In genomic region chr17:79031996-79032875, GRCh38 we compare ENCODE assay signal across 33 cellular contexts. TPM values are rescaled to one million over a fixed set of nuclear protein-coding genes. Genes with fewer than 3 reads are reported as not detected.
DNase-seq lines count a peak whose midpoint lies in the region; ATAC-seq and TF ChIP-seq lines count a peak whose summit lies in the region.
"Had no signal": no experiment of that assay in that cellular context is flagged by ENCODE, and none has a peak within 500 bp of the region (broad histone marks: within the 10 kb centered on the region; RNA-seq: fewer than 3 reads in every experiment).

No MANE protein-coding gene starts in this region.

- ATAC-seq in activated CD8-positive, alpha-beta memory T cell treated with anti-CD3 and anti-CD28 coated beads, Interleukin-2, amount 10 ng/mL, durations not matched to agents 7 days and 5 days, result no peak
- no peak for ATAC-seq in RWPE2 (ENCODE audit: low read depth)
- ATAC-seq in naive thymus-derived CD4-positive, alpha-beta T cell, result no peak
- no peak for ATAC-seq in esophagus mucosa
- ATAC-seq in gastrocnemius medialis, result no peak
- ATAC-seq: heart left ventricle, HepG2 had no signal

- POLR2A ChIA-PET in naive thymus-derived CD4-positive, alpha-beta T cell (lab: Charles Lee), result interaction anchor here (0.6 kb wide), 1 partner anchor 9 kb away, joined by 3 read pairs; no protein-coding TSS in a partner anchor

- H2AFZ ChIP-seq in mesenchymal stem cell (ENCODE audit: low read depth, low read length), result no peak overlapping the region
- H2AFZ ChIP-seq: GM23248 had no signal

- TF ChIP-seq EP300 in stomach (IDR thresholded peaks at IDR 0.05), result no peak

- no peak for TF ChIP-seq CTCF in RWPE2 (IDR thresholded peaks at IDR 0.05; ENCODE audit: poor library complexity, severe bottlenecking)
- no peak for TF ChIP-seq CTCF in stomach (IDR thresholded peaks at IDR 0.05)
- TF ChIP-seq CTCF in gastrocnemius medialis (IDR thresholded peaks at IDR 0.05 in 4 of 5, conservative IDR thresholded peaks at IDR 0.05 in 1 of 5), result no peak

- in situ Hi-C loops in gastrocnemius medialis (cut with MboI; ENCODE audit: low sequenced_read_pairs in 4 of 4), result no loop called here

- H2BK12ac ChIP-seq in mesenchymal stem cell (ENCODE audit: low read length in 2 of 2), result peak overlapping the region in 1 of 2 experiments; percentile 29

- no peaks in the 10 kb centered on the region for H3K36me3 Mint-ChIP-seq in activated CD8-positive, alpha-beta memory T cell treated with anti-CD3 and anti-CD28 coated beads, Interleukin-2, amount 10 ng/mL, durations not matched to agents 7 days and 5 days
- H3K36me3 Mint-ChIP-seq in naive thymus-derived CD4-positive, alpha-beta T cell, result no peaks in the 10 kb centered on the region
- H3K36me3 Mint-ChIP-seq: CD4-positive, CD25-positive, alpha-beta regulatory T cell had no signal

- no peaks in the 10 kb centered on the region for H3K4me1 Mint-ChIP-seq in activated CD8-positive, alpha-beta memory T cell treated with anti-CD3 and anti-CD28 coated beads, Interleukin-2, amount 10 ng/mL, durations not matched to agents 7 days and 5 days
- no peaks in the 10 kb centered on the region for H3K4me1 Mint-ChIP-seq in naive thymus-derived CD4-positive, alpha-beta T cell
- H3K4me1 Mint-ChIP-seq: CD4-positive, CD25-positive, alpha-beta regulatory T cell had no signal

- H3K27ac ChIP-seq in RWPE2 (ENCODE audit: poor library complexity, severe bottlenecking) (no peak overlapping the region), mesenchymal stem cell (ENCODE audit: low read length, poor library complexity, severe bottlenecking) (no peak overlapping the region), stomach (no peak overlapping the region), gastrocnemius medialis (peak overlapping the region in 1 of 4 donors; percentile 10)
- H3K27ac ChIP-seq in naive thymus-derived CD4-positive, alpha-beta T cell (ENCODE audit: low read depth, low read length), result no peak overlapping the region
- H3K27ac ChIP-seq: GM23248, uterus, VCaP had no signal

- no peak overlapping the region for H3K4me3 ChIP-seq in RWPE2 (ENCODE audit: severe bottlenecking)
- H3K4me3 ChIP-seq in mesenchymal stem cell (ENCODE audit: insufficient read depth in 1 of 2, low read depth in 1 of 2, low read length in 2 of 2), result no peak overlapping the region
- H3K4me3 ChIP-seq in stomach, result no peak overlapping the region
- H3K4me3 ChIP-seq in naive thymus-derived CD4-positive, alpha-beta T cell (ENCODE audit: low read length), result no peak overlapping the region
- no peak overlapping the region for H3K4me3 ChIP-seq in gastrocnemius medialis
- H3K4me3 ChIP-seq: breast epithelium, GM23248, heart left ventricle, suprapubic skin, uterus had no signal

- no peaks in the 10 kb centered on the region for H3K36me3 ChIP-seq in RWPE2 (ENCODE audit: low read depth)
- H3K36me3 ChIP-seq in mesenchymal stem cell (ENCODE audit: control insufficient read depth in 1 of 2, insufficient read depth in 2 of 2, low read depth in 1 of 2, low read length in 2 of 2), result no peaks in the 10 kb centered on the region
- no peaks in the 10 kb centered on the region for H3K36me3 ChIP-seq in stomach
- H3K36me3 ChIP-seq in naive thymus-derived CD4-positive, alpha-beta T cell (ENCODE audit: control insufficient read depth in 2 of 3, insufficient read depth in 3 of 3, low read length in 3 of 3), result no peaks in the 10 kb centered on the region
- no peaks in the 10 kb centered on the region for H3K36me3 ChIP-seq in gastrocnemius medialis
- H3K36me3 ChIP-seq: breast epithelium, heart left ventricle, suprapubic skin, uterus had no signal

- peak overlapping the region; percentile 5 for H4K91ac ChIP-seq in mesenchymal stem cell (ENCODE audit: low read length)

- no peak overlapping the region for H3K23ac ChIP-seq in mesenchymal stem cell (ENCODE audit: low read length in 2 of 2)

- DNase-seq in activated CD8-positive, alpha-beta memory T cell treated with anti-CD3 and anti-CD28 coated beads, Interleukin-2, amount 50 U/mL, for 48 hours, result peak; percentile 26
- DNase-seq in activated CD8-positive, alpha-beta memory T cell treated with anti-CD3 and anti-CD28 coated beads, Interleukin-2, amount 10 ng/mL, durations not matched to agents 7 days and 5 days, result no peak
- peak; percentile 54 for DNase-seq in RWPE2 (ENCODE audit: low spot score)
- DNase-seq in mesenchymal stem cell, result no peak
- DNase-seq in stomach, result peak; percentile 8
- no peak for DNase-seq in naive thymus-derived CD4-positive, alpha-beta T cell
- DNase-seq in gastrocnemius medialis, result no peak
- DNase-seq: 8988T; activated CD4-positive, alpha-beta T cell treated with anti-CD3 and anti-CD28 coated beads for 4 hours; activated CD8-positive, alpha-beta memory T cell treated with anti-CD3 and anti-CD28 coated beads for 24 hours; activated naive CD4-positive, alpha-beta T cell treated with anti-CD3 and anti-CD28 coated beads for 36 hours; activated T-cell treated with anti-CD3 and anti-CD28 coated beads, Interleukin-2, amount 50 U/mL, for 48 hours; amniotic stem cell; CD4-positive, CD25-positive, alpha-beta regulatory T cell; EL; GM23248; HFFc6; NCI-H1092 treated with DMSO at 0.1 percent for 48 hours; NCI-H1930; NCI-H69; nucleus accumbens; retina; SHP77 treated with DMSO at 0.1 percent for 48 hours; stimulated activated CD4-positive, alpha-beta T cell treated with anti-CD3 and anti-CD28 coated beads, Interleukin-12 subunit alpha, Interleukin-12 subunit beta, amount 100 ng/mL, for 4 hours; stimulated activated CD4-positive, alpha-beta T cell treated with anti-CD3 and anti-CD28 coated beads, Interleukin-4, amount 100 ng/mL, for 1 hour; T-helper 9 cell had no signal

- no peaks in the 10 kb centered on the region for H3K9me3 Mint-ChIP-seq in activated CD8-positive, alpha-beta memory T cell treated with anti-CD3 and anti-CD28 coated beads, Interleukin-2, amount 10 ng/mL, durations not matched to agents 7 days and 5 days (ENCODE audit: low read depth)
- H3K9me3 Mint-ChIP-seq in naive thymus-derived CD4-positive, alpha-beta T cell, result no peaks in the 10 kb centered on the region
- H3K9me3 Mint-ChIP-seq: activated naive CD4-positive, alpha-beta T cell treated with anti-CD3 and anti-CD28 coated beads for 36 hours; CD4-positive, CD25-positive, alpha-beta regulatory T cell; HFFc6 had no signal

- H3K14ac ChIP-seq in mesenchymal stem cell (ENCODE audit: low read length in 2 of 2), result no peak overlapping the region

- H2BK5ac ChIP-seq in mesenchymal stem cell (ENCODE audit: low read depth, low read length, poor library complexity, severe bottlenecking), result no peak overlapping the region

- no peak overlapping the region for H3K9ac ChIP-seq in mesenchymal stem cell (ENCODE audit: low read length)
- H3K9ac ChIP-seq: GM23248 had no signal

- H3K4me3 Mint-ChIP-seq in activated CD8-positive, alpha-beta memory T cell treated with anti-CD3 and anti-CD28 coated beads, Interleukin-2, amount 10 ng/mL, durations not matched to agents 7 days and 5 days, result no peak overlapping the region
- H3K4me3 Mint-ChIP-seq in naive thymus-derived CD4-positive, alpha-beta T cell, result no peak overlapping the region
- H3K4me3 Mint-ChIP-seq: activated naive CD4-positive, alpha-beta T cell treated with anti-CD3 and anti-CD28 coated beads for 36 hours; CD4-positive, CD25-positive, alpha-beta regulatory T cell; HFFc6 had no signal

- no peak overlapping the region for H2AK5ac ChIP-seq in mesenchymal stem cell (ENCODE audit: low read length, severe bottlenecking)

- no peaks in the 10 kb centered on the region for H3K79me1 ChIP-seq in mesenchymal stem cell (replicated peaks; ENCODE audit: low read length, poor library complexity, severe bottlenecking)

- TF ChIP-seq POLR2A in stomach (IDR thresholded peaks at IDR 0.05), result no peak
- TF ChIP-seq POLR2A in gastrocnemius medialis (IDR thresholded peaks at IDR 0.05), result no peak

- H4K8ac ChIP-seq in mesenchymal stem cell (ENCODE audit: low read length), result no peak overlapping the region

- peak overlapping the region in 1 of 2 experiments; percentile 6 for H3K4ac ChIP-seq in mesenchymal stem cell (ENCODE audit: low read depth in 1 of 2, low read length in 2 of 2)

- no peak overlapping the region for H3K18ac ChIP-seq in mesenchymal stem cell (ENCODE audit: low read depth in 1 of 2, low read length in 2 of 2)

- H2BK15ac ChIP-seq in mesenchymal stem cell (ENCODE audit: low read depth, poor library complexity, severe bottlenecking), result no peak overlapping the region

- peaks cover 11% of the 10 kb centered on the region for H3K27me3 Mint-ChIP-seq in activated CD8-positive, alpha-beta memory T cell treated with anti-CD3 and anti-CD28 coated beads, Interleukin-2, amount 10 ng/mL, durations not matched to agents 7 days and 5 days
- peaks cover 0 to 33% (median 7%) of the 10 kb centered on the region in 5 donors for H3K27me3 Mint-ChIP-seq in naive thymus-derived CD4-positive, alpha-beta T cell

- CTCF ChIA-PET in activated CD8-positive, alpha-beta memory T cell treated with anti-CD3 and anti-CD28 coated beads, Interleukin-2, amount 10 ng/mL, durations not matched to agents 7 days and 5 days (lab: Charles Lee), result interaction anchor here (1.3 kb wide), 1 partner anchor 13 kb away, joined by 4 read pairs; no protein-coding TSS in a partner anchor
- CTCF ChIA-PET in naive thymus-derived CD4-positive, alpha-beta T cell (lab: Charles Lee), result interaction anchor here (0.5 to 1.3 kb wide), 2 partner anchors 10 to 165 kb away, joined by 4 read pairs; no protein-coding TSS in a partner anchor

- H3K27me3 ChIP-seq in RWPE2 (ENCODE audit: insufficient read depth, poor library complexity, severe bottlenecking), result no peaks in the 10 kb centered on the region
- peaks cover 2 to 25% of the 10 kb centered on the region in 2 experiments for H3K27me3 ChIP-seq in mesenchymal stem cell (ENCODE audit: control insufficient read depth in 1 of 2, insufficient read depth in 1 of 2, low read length in 2 of 2)
- peaks cover 0 to 31% (median 0%) of the 10 kb centered on the region in 3 donors for H3K27me3 ChIP-seq in stomach
- H3K27me3 ChIP-seq in naive thymus-derived CD4-positive, alpha-beta T cell (ENCODE audit: control insufficient read depth in 2 of 2, insufficient read depth in 2 of 2, low read length in 2 of 2), result no peaks in the 10 kb centered on the region
- no peaks in the 10 kb centered on the region for H3K27me3 ChIP-seq in gastrocnemius medialis
- H3K27me3 ChIP-seq: breast epithelium, suprapubic skin, uterus had no signal

- H3K27ac Mint-ChIP-seq in activated CD8-positive, alpha-beta memory T cell treated with anti-CD3 and anti-CD28 coated beads, Interleukin-2, amount 10 ng/mL, durations not matched to agents 7 days and 5 days, result no peak overlapping the region
- H3K27ac Mint-ChIP-seq in naive thymus-derived CD4-positive, alpha-beta T cell, result peak overlapping the region in 1 of 9 donors; percentile 72
- H3K27ac Mint-ChIP-seq: activated naive CD4-positive, alpha-beta T cell treated with anti-CD3 and anti-CD28 coated beads for 36 hours; CD4-positive, CD25-positive, alpha-beta regulatory T cell; HFFc6 had no signal

- H3K4me2 ChIP-seq in mesenchymal stem cell (ENCODE audit: low read length, poor library complexity, severe bottlenecking), result no peak overlapping the region

- H3K4me1 ChIP-seq in RWPE2 (ENCODE audit: insufficient read depth, poor library complexity, severe bottlenecking) (peaks cover 28% of the 10 kb centered on the region), mesenchymal stem cell (ENCODE audit: control insufficient read depth, insufficient read depth, low read depth, low read length) (peaks cover 23% of the 10 kb centered on the region), stomach (peaks cover 23 to 63% (median 32%) of the 10 kb centered on the region in 4 donors), gastrocnemius medialis (peaks cover 25 to 43% of the 10 kb centered on the region in 2 donors)
- H3K4me1 ChIP-seq in naive thymus-derived CD4-positive, alpha-beta T cell (ENCODE audit: control insufficient read depth in 2 of 2, insufficient read depth in 2 of 2, low read length in 2 of 2), result no peaks in the 10 kb centered on the region

- WGBS in mesenchymal stem cell, result 88% methylated on average over 21 of the region's 26 CpGs
- 87 to 92% (median 90%) methylated on average over 26 of the region's 26 CpGs for WGBS in stomach, 5 donors

- H2BK120ac ChIP-seq in mesenchymal stem cell (ENCODE audit: low read depth, low read length), result no peak overlapping the region

- no peaks in the 10 kb centered on the region for H3K9me3 ChIP-seq in RWPE2 (ENCODE audit: severe bottlenecking)
- H3K9me3 ChIP-seq in mesenchymal stem cell (ENCODE audit: control insufficient read depth, low read length), result no peaks in the 10 kb centered on the region
- no peaks in the 10 kb centered on the region for H3K9me3 ChIP-seq in stomach
- H3K9me3 ChIP-seq in naive thymus-derived CD4-positive, alpha-beta T cell (ENCODE audit: control insufficient read depth in 2 of 3, low read length in 3 of 3), result no peaks in the 10 kb centered on the region
- H3K9me3 ChIP-seq in gastrocnemius medialis, result no peaks in the 10 kb centered on the region
- H3K9me3 ChIP-seq: breast epithelium, heart left ventricle, suprapubic skin, uterus had no signal

- intact Hi-C loops in stomach (cut with DNase I; ENCODE audit: low total_unique reads) (no loop called here), gastrocnemius medialis (cut with DNase I; ENCODE audit: low total_unique reads) (no loop called here)
- intact Hi-C loops in naive thymus-derived CD4-positive, alpha-beta T cell (cut with micrococcal nuclease), result no loop called here

RNA-seq across cellular contexts. Expression of gene C1QTNF1, which starts 8.3 kb away (rescaled TPM):
- not detected for total RNA-seq in activated CD8-positive, alpha-beta memory T cell treated with anti-CD3 and anti-CD28 coated beads, Interleukin-2, amount 10 ng/mL, durations not matched to agents 7 days and 5 days
- 11.9 TPM for polyA plus RNA-seq in mesenchymal stem cell (2013, experiment 1 of 2)
- polyA plus RNA-seq in mesenchymal stem cell (2013, experiment 2 of 2), result 13.6 TPM
- total RNA-seq in stomach, result 10 to 100 TPM in 3 of 5 donors, 1 to 10 TPM in 2; 6.4 to 20.3 (median 10.1) TPM
- polyA plus RNA-seq in stomach, result 10 to 100 TPM in 2 of 3 donors, 1 to 10 TPM in 1; 2.9 to 18.2 (median 15.3) TPM
- under 1 TPM in 1 of 5 experiments, not detected in 4; 0.10 TPM for total RNA-seq in naive thymus-derived CD4-positive, alpha-beta T cell
- not detected for polyA plus RNA-seq in naive thymus-derived CD4-positive, alpha-beta T cell
- 4.1 TPM for total RNA-seq in esophagus mucosa
- total RNA-seq in gastrocnemius medialis, result 10 to 100 TPM; 11.1 to 38.6 (median 21.2) TPM
- total RNA-seq: CD4-positive, CD25-positive, alpha-beta regulatory T cell had no signal
- polyA plus RNA-seq: CD4-positive, CD25-positive, alpha-beta regulatory T cell had no signal

RNA-seq across cellular contexts. Expression of gene CANT1, which starts 22.7 kb away (rescaled TPM):
- 10 to 100 TPM; 67.2 to 78.3 TPM for total RNA-seq in activated CD8-positive, alpha-beta memory T cell treated with anti-CD3 and anti-CD28 coated beads, Interleukin-2, amount 10 ng/mL, durations not matched to agents 7 days and 5 days
- 37.8 TPM for polyA plus RNA-seq in mesenchymal stem cell (2013, experiment 1 of 2)
- polyA plus RNA-seq in mesenchymal stem cell (2013, experiment 2 of 2), result 38.3 TPM
- total RNA-seq in stomach, result 100 to 1,000 TPM in 1 of 5 donors, 10 to 100 TPM in 4; 31.2 to 151 (median 70.1) TPM
- polyA plus RNA-seq in stomach, result 10 to 100 TPM; 16.6 to 20.9 (median 18.1) TPM
- 10 to 100 TPM; 40.1 to 82.2 (median 43.0) TPM for total RNA-seq in naive thymus-derived CD4-positive, alpha-beta T cell
- polyA plus RNA-seq in naive thymus-derived CD4-positive, alpha-beta T cell, result 10 to 100 TPM; 11.2 to 11.4 TPM
- total RNA-seq in esophagus mucosa, result 55.5 TPM
- 10 to 100 TPM; 17.5 to 38.3 (median 26.6) TPM for total RNA-seq in gastrocnemius medialis

RNA-seq across cellular contexts. Expression of gene ENGASE, which starts 42.4 kb away (rescaled TPM):
- 10 to 100 TPM; 42.9 to 45.7 TPM for total RNA-seq in activated CD8-positive, alpha-beta memory T cell treated with anti-CD3 and anti-CD28 coated beads, Interleukin-2, amount 10 ng/mL, durations not matched to agents 7 days and 5 days
- polyA plus RNA-seq in mesenchymal stem cell (2013, experiment 1 of 2), result 6.9 TPM
- polyA plus RNA-seq in mesenchymal stem cell (2013, experiment 2 of 2), result 5.8 TPM
- total RNA-seq in stomach (100 to 1,000 TPM in 1 of 5 donors, 10 to 100 TPM in 4; 33.8 to 505 (median 65.9) TPM), esophagus mucosa (6.5 TPM), gastrocnemius medialis (10 to 100 TPM in 2 of 4 donors, 1 to 10 TPM in 2; 5.1 to 14.2 (median 9.3) TPM)
- 10 to 100 TPM in 2 of 3 donors, 1 to 10 TPM in 1; 6.6 to 23.8 (median 20.1) TPM for polyA plus RNA-seq in stomach
- 100 to 1,000 TPM in 2 of 5 experiments, 10 to 100 TPM in 3; 41.5 to 214 (median 85.9) TPM for total RNA-seq in naive thymus-derived CD4-positive, alpha-beta T cell
- polyA plus RNA-seq in naive thymus-derived CD4-positive, alpha-beta T cell, result 1 to 10 TPM; 3.8 to 6.4 TPM

RNA-seq across cellular contexts. Expression of gene LGALS3BP, which starts 52.5 kb away (rescaled TPM):
- 100 to 1,000 TPM in 1 of 2 experiments, 10 to 100 TPM in 1; 75.7 to 162 TPM for total RNA-seq in activated CD8-positive, alpha-beta memory T cell treated with anti-CD3 and anti-CD28 coated beads, Interleukin-2, amount 10 ng/mL, durations not matched to agents 7 days and 5 days
- polyA plus RNA-seq in mesenchymal stem cell (2013, experiment 1 of 2), result 349 TPM
- 351 TPM for polyA plus RNA-seq in mesenchymal stem cell (2013, experiment 2 of 2)
- total RNA-seq in stomach (100 to 1,000 TPM in 4 of 5 donors, 10 to 100 TPM in 1; 94.5 to 625 (median 434) TPM), esophagus mucosa (193 TPM), gastrocnemius medialis (10 to 100 TPM; 15.0 to 45.9 (median 23.0) TPM)
- 100 to 1,000 TPM in 2 of 3 donors, 10 to 100 TPM in 1; 63.4 to 212 (median 172) TPM for polyA plus RNA-seq in stomach
- 100 to 1,000 TPM in 1 of 5 experiments, 10 to 100 TPM in 4; 44.7 to 267 (median 53.9) TPM for total RNA-seq in naive thymus-derived CD4-positive, alpha-beta T cell
- polyA plus RNA-seq in naive thymus-derived CD4-positive, alpha-beta T cell, result 100 to 1,000 TPM; 116 to 122 TPM

Comparison
In these comparisons a context has a peak if more than half of its experiments do, and no peak if none do; other contexts are left out.
1. DNase-seq: peak in activated CD8-positive, alpha-beta memory T cell treated with anti-CD3 and anti-CD28 coated beads, Interleukin-2, amount 50 U/mL, for 48 hours (single experiment), RWPE2 (single experiment) and stomach (single experiment); none in activated CD8-positive, alpha-beta memory T cell treated with anti-CD3 and anti-CD28 coated beads, Interleukin-2, amount 10 ng/mL, durations not matched to agents 7 days and 5 days (single experiment), mesenchymal stem cell (single experiment), naive thymus-derived CD4-positive, alpha-beta T cell (0 of 9) and gastrocnemius medialis (0 of 2).